Comparison of ENCODE assay signal across 1 cellular context in genomic region chr9:91197232-91198181, GRCh38.
TF ChIP-seq lines count a peak whose summit lies in the region.

No MANE protein-coding gene starts in this region.

TF ChIP-seq in HepG2, 621 proteins besides CTCF, POLR2A, EP300 and RAD21 (continued from another document and continues in another):
- TF ChIP-seq ZNF512B (CRISPR knock-in tag; IDR thresholded peaks at IDR 0.05; ENCODE audit: borderline replicate concordance) (no peak), MTA1 (CRISPR knock-in tag; IDR thresholded peaks at IDR 0.05; ENCODE audit: borderline replicate concordance) (no peak; the same call in 1 of the 2 replicates), SOX6 (IDR thresholded peaks at IDR 0.05) (no peak), SOX6 (CRISPR knock-in tag; IDR thresholded peaks at IDR 0.05) (peak; percentile 90), RFX5 (IDR thresholded peaks at IDR 0.05; ENCODE audit: low read depth, low read length) (peak; percentile 28; the same call in 1 of the 2 replicates), ZSCAN30 (CRISPR knock-in tag; IDR thresholded peaks at IDR 0.05) (no peak), RNF2 (conservative IDR thresholded peaks at IDR 0.05; ENCODE audit: low read depth) (0 out of 2 replicates have a peak, but pooled peaks have one; percentile 21), ZBTB4 (CRISPR knock-in tag; IDR thresholded peaks at IDR 0.05; ENCODE audit: borderline replicate concordance) (peak; percentile 82; the same call in 1 of the 2 replicates), ZNF121 (CRISPR knock-in tag; IDR thresholded peaks at IDR 0.05) (no peak), AKAP8 (CRISPR knock-in tag; IDR thresholded peaks at IDR 0.05) (peak; percentile 83; the same call in 1 of the 2 replicates), SKI (IDR thresholded peaks at IDR 0.05; ENCODE audit: partially characterized antibody) (peak; percentile 93), SRSF1 (optimal IDR thresholded peaks at IDR 0.05; ENCODE audit: low read depth, low read length) (no peak), DNMT1 (CRISPR knock-in tag; IDR thresholded peaks at IDR 0.05) (no peak), NFIB (CRISPR knock-in tag; IDR thresholded peaks at IDR 0.05; ENCODE audit: borderline replicate concordance) (no peak), POLR2G (IDR thresholded peaks at IDR 0.05; ENCODE audit: low read depth, low read length) (0 out of 2 replicates have a peak, but pooled peaks have one; percentile 30), ZNF431 (CRISPR knock-in tag; IDR thresholded peaks at IDR 0.05; ENCODE audit: borderline replicate concordance, low read depth) (peak; percentile 82), PRDM4 (CRISPR knock-in tag; IDR thresholded peaks at IDR 0.05; ENCODE audit: borderline replicate concordance) (no peak), ZFAT (CRISPR knock-in tag; conservative IDR thresholded peaks at IDR 0.05) (no peak), ZNF703 (CRISPR knock-in tag; IDR thresholded peaks at IDR 0.05; ENCODE audit: borderline replicate concordance) (peak; percentile 46; the same call in 1 of the 2 replicates), POLR2AphosphoS2 (IDR thresholded peaks at IDR 0.05; ENCODE audit: low read depth, low read length) (no peak), U2AF1 (optimal IDR thresholded peaks at IDR 0.05; ENCODE audit: low read depth, low read length) (no peak), ZNF224 (CRISPR knock-in tag; IDR thresholded peaks at IDR 0.05) (no peak; the same call in 1 of the 2 replicates), ZNF644 (CRISPR knock-in tag; IDR thresholded peaks at IDR 0.05; ENCODE audit: low read depth) (peak; percentile 76; the same call in 1 of the 2 replicates), UBTF (CRISPR knock-in tag; IDR thresholded peaks at IDR 0.05) (0 out of 2 replicates have a peak, but pooled peaks have one; percentile 28), ZFP36 (IDR thresholded peaks at IDR 0.05; ENCODE audit: borderline replicate concordance, low read depth, low read length, partially characterized antibody) (no peak), ATRX (CRISPR knock-in tag; IDR thresholded peaks at IDR 0.05; ENCODE audit: borderline replicate concordance) (no peak), FOXM1 (CRISPR knock-in tag; IDR thresholded peaks at IDR 0.05) (no peak), SOX13 (IDR thresholded peaks at IDR 0.05) (peak; percentile 98), SOX13 (CRISPR knock-in tag; conservative IDR thresholded peaks at IDR 0.05 in 1 of 2, IDR thresholded peaks at IDR 0.05 in 1 of 2) (peak in 1 of 2 experiments; percentile 98; a peak in 2 of 4 replicates), ZBED4 (CRISPR knock-in tag; IDR thresholded peaks at IDR 0.05; ENCODE audit: borderline replicate concordance) (peak; percentile 45; the same call in 1 of the 2 replicates), CHD2 (IDR thresholded peaks at IDR 0.05; ENCODE audit: low read depth, low read length) (no peak), PAF1 (CRISPR knock-in tag; IDR thresholded peaks at IDR 0.05) (0 out of 2 replicates have a peak, but pooled peaks have one; percentile 56), ZNF496 (CRISPR knock-in tag; IDR thresholded peaks at IDR 0.05; ENCODE audit: insufficient replicate concordance) (no peak), ZNF704 (CRISPR knock-in tag; IDR thresholded peaks at IDR 0.05; ENCODE audit: borderline replicate concordance) (no peak), ZNF891 (CRISPR knock-in tag; IDR thresholded peaks at IDR 0.05) (no peak), ZNF30 (CRISPR knock-in tag; IDR thresholded peaks at IDR 0.05) (no peak), ZNF10 (CRISPR knock-in tag; IDR thresholded peaks at IDR 0.05; ENCODE audit: borderline replicate concordance, low read depth) (no peak), ZNF510 (CRISPR knock-in tag; IDR thresholded peaks at IDR 0.05; ENCODE audit: low read depth) (no peak), ZMYM2 (CRISPR knock-in tag; IDR thresholded peaks at IDR 0.05) (peak; percentile 65; the same call in 1 of the 2 replicates), ARHGAP35 (CRISPR knock-in tag; IDR thresholded peaks at IDR 0.05; ENCODE audit: borderline replicate concordance) (no peak), TFDP1 (CRISPR knock-in tag; IDR thresholded peaks at IDR 0.05; ENCODE audit: borderline replicate concordance) (peak; percentile 88), EED (CRISPR knock-in tag; IDR thresholded peaks at IDR 0.05) (no peak), ZSCAN9 (CRISPR knock-in tag; IDR thresholded peaks at IDR 0.05; ENCODE audit: borderline replicate concordance) (peak; percentile 83; the same call in 1 of the 2 replicates), MAF1 (CRISPR knock-in tag; IDR thresholded peaks at IDR 0.05; ENCODE audit: borderline replicate concordance) (no peak), HNF1B (CRISPR knock-in tag; IDR thresholded peaks at IDR 0.05) (peak; percentile 100)
